Comparison of ENCODE assay signal across 1 cellular context in genomic region chr12:100566887-100567637, GRCh38.
TF ChIP-seq lines count a peak whose summit lies in the region.

No MANE protein-coding gene starts in this region.

TF ChIP-seq in HepG2, 621 proteins besides CTCF, POLR2A, EP300 and RAD21:
- TF ChIP-seq ZBTB4 (CRISPR knock-in tag; IDR thresholded peaks at IDR 0.05; ENCODE audit: borderline replicate concordance), result no peak
- TF ChIP-seq MNT (IDR thresholded peaks at IDR 0.05), result peak; percentile 56; the same call in 1 of the 2 replicates
TF ChIP-seq in HepG2: peak in this region for 1.
